In the genomic region with DNA sequence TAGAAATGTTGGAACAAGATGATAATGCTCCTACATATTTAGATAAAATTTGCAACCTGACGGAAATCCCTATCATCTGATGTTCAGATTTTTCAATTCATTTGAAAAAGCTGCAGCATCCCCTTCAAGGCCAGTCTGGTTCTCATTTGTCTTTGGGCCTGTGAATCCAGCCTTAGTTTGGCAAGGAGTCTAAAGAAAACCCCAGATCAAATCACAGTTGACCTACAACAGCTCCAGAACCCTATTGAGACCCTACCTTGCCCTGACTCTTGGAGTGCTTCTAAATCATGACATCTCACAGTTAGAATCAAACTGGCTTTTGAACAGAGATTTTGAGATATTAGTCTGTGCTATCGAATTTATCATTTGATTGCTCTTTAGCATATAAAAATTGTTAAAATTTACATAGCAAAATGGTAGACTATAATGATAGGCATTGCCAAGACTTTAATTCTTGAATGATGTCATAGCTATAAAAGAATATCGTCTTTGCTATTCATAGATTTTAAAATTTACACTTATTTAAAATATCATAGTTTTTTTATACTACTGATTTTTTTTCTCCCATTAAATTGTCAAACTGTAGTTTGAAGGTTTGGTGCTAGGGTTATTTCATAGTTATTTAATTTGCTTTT, we compare ENCODE assay signal across 8 cellular contexts. TPM values are rescaled to one million over a fixed set of nuclear protein-coding genes. Genes with fewer than 3 reads are reported as not detected.
DNase-seq lines count a peak whose midpoint lies in the region; ATAC-seq and TF ChIP-seq lines count a peak whose summit lies in the region.

No MANE protein-coding gene starts in this region.

- H3K4me3 Mint-ChIP-seq in effector memory CD8-positive, alpha-beta T cell: peak overlapping the region; percentile 93 to 95
- peak overlapping the region; percentile 93 for H3K4me3 Mint-ChIP-seq in neural crest cell

- no peaks in the 10 kb centered on the region for H3K9me3 ChIP-seq in BLaER1

- peaks cover 19% of the 10 kb centered on the region for H3K36me3 Mint-ChIP-seq in effector memory CD8-positive, alpha-beta T cell (ENCODE audit: insufficient read depth)
- no peaks in the 10 kb centered on the region for H3K36me3 Mint-ChIP-seq in neural crest cell (ENCODE audit: low read depth)

- H3K4me3 ChIP-seq in BLaER1: peak overlapping the region; percentile 92

- no peaks in the 10 kb centered on the region for H3K9me3 Mint-ChIP-seq in effector memory CD8-positive, alpha-beta T cell
- no peaks in the 10 kb centered on the region for H3K9me3 Mint-ChIP-seq in neural crest cell

- no peaks in the 10 kb centered on the region for H3K27me3 ChIP-seq in BLaER1

- H3K4me2 ChIP-seq in BLaER1: peak overlapping the region; percentile 83

- H3K4me1 ChIP-seq in BLaER1: peaks cover 55% of the 10 kb centered on the region

- no peaks in the 10 kb centered on the region for H3K36me3 ChIP-seq in BLaER1

- no peak for TF ChIP-seq CTCF in neural crest cell (conservative IDR thresholded peaks at IDR 0.05)

- no peaks in the 10 kb centered on the region for H3K27me3 Mint-ChIP-seq in effector memory CD8-positive, alpha-beta T cell
- H3K27me3 Mint-ChIP-seq in neural crest cell (ENCODE audit: low read depth): peaks cover 3% of the 10 kb centered on the region

- peaks cover 41 to 54% of the 10 kb centered on the region in 2 donors for H3K4me1 Mint-ChIP-seq in effector memory CD8-positive, alpha-beta T cell (ENCODE audit: low read depth in 2 of 2)
- peaks cover 32% of the 10 kb centered on the region for H3K4me1 Mint-ChIP-seq in neural crest cell

- DNase-seq in NAMALWA (ENCODE audit: low spot score) (peak; percentile 57), neural crest cell (ENCODE audit: low read depth, low spot score) (no peak), SKM-1 treated with dmso at 0.1 percent for 144 hours (lab: John Stamatoyannopoulos, UW; ENCODE audit: unreplicated experiment) (no peak), NCI-H446 (lab: John Stamatoyannopoulos, UW) (no peak), NCI-H2081 (lab: John Stamatoyannopoulos, UW) (no peak), NK-92 (lab: John Stamatoyannopoulos, UW; ENCODE audit: unreplicated experiment) (no peak)
- DNase-seq in effector memory CD8-positive, alpha-beta T cell: no peak

- H3K27ac ChIP-seq in BLaER1: peak overlapping the region; percentile 91

- H3K27ac Mint-ChIP-seq in effector memory CD8-positive, alpha-beta T cell: peak overlapping the region; percentile 95 to 97
- H3K27ac Mint-ChIP-seq in neural crest cell (ENCODE audit: unreplicated experiment): no peak overlapping the region

- peak overlapping the region; percentile 91 for H3K9ac ChIP-seq in BLaER1

- peaks cover 55% of the 10 kb centered on the region for H4K20me1 ChIP-seq in BLaER1

- ATAC-seq in effector memory CD8-positive, alpha-beta T cell (replicated peaks): no peak

RNA-seq across cellular contexts. Expression of a gene that starts 2.2 kb away (rescaled TPM):
- total RNA-seq in neural crest cell: 11.9 and 13.0 TPM in 2 replicates
